In genomic region chr11:46333129-46333947, GRCh38 we compare ENCODE assay signal across 8 cellular contexts. TPM values are rescaled to one million over a fixed set of nuclear protein-coding genes. Genes with fewer than 3 reads are reported as not detected.
DNase-seq lines count a peak whose midpoint lies in the region; ATAC-seq lines count a peak whose summit lies in the region.

No MANE protein-coding gene starts in this region.

- DNase-seq in activated T-cell treated with anti-CD3 and anti-CD28 coated beads, Interleukin-2, amount 50 U/mL, for 1 hour, result peak; percentile 46
- DNase-seq in activated T-cell treated with anti-CD3 and anti-CD28 coated beads for 4 hours (no peak), GDM1 (lab: John Stamatoyannopoulos, UW) (no peak), midbrain (lab: John Stamatoyannopoulos, UW) (no peak)
- no peak for DNase-seq in activated T-helper 2 cell treated with anti-CD3 and anti-CD28 coated beads, Interferon-gamma antibody, Interleukin-2, Interleukin-4, amounts not matched to agents 10 μg/mL and 5 μg/mL and 100 μg/mL, durations not matched to agents 14 hours and 24 hours and 36 hours (ENCODE audit: low spot score)

- peaks cover 46% of the 10 kb centered on the region for H3K27me3 ChIP-seq in iPS-15b (ENCODE audit: control insufficient read depth, insufficient read depth, low read length)

- H3K36me3 ChIP-seq in iPS-15b (ENCODE audit: control insufficient read depth, insufficient read depth, low read length), result peaks cover 3% of the 10 kb centered on the region

- H3K4me1 ChIP-seq in iPS-15b (ENCODE audit: control insufficient read depth, insufficient read depth, low read length), result peaks cover 38% of the 10 kb centered on the region

- peaks cover 51% of the 10 kb centered on the region for H3K27me3 Mint-ChIP-seq in activated T-helper 2 cell treated with anti-CD3 and anti-CD28 coated beads, Interferon-gamma antibody, Interleukin-2, Interleukin-4, amounts not matched to agents 10 μg/mL and 5 μg/mL and 100 μg/mL, durations not matched to agents 14 hours and 24 hours and 36 hours (ENCODE audit: low read depth)

- intact Hi-C loops in activated T-helper 2 cell treated with anti-CD3 and anti-CD28 coated beads, Interferon-gamma antibody, Interleukin-2, Interleukin-4, amounts not matched to agents 10 μg/mL and 5 μg/mL and 100 μg/mL, durations not matched to agents 14 hours and 24 hours and 36 hours (cut with micrococcal nuclease), result no loop called here

- no peak overlapping the region for H3K9ac ChIP-seq in iPS-15b (ENCODE audit: low read depth, low read length)

- no peaks in the 10 kb centered on the region for H3K9me3 ChIP-seq in iPS-15b (ENCODE audit: control insufficient read depth, insufficient read depth, low read length)

- no peak for ATAC-seq in GM19397 (IDR thresholded peaks at IDR 0.05; ENCODE audit: unreplicated experiment)

- H3K27ac Mint-ChIP-seq in activated T-helper 2 cell treated with anti-CD3 and anti-CD28 coated beads, Interferon-gamma antibody, Interleukin-2, Interleukin-4, amounts not matched to agents 10 μg/mL and 5 μg/mL and 100 μg/mL, durations not matched to agents 14 hours and 24 hours and 36 hours, result no peak overlapping the region

- no peaks in the 10 kb centered on the region for H3K9me3 Mint-ChIP-seq in activated T-helper 2 cell treated with anti-CD3 and anti-CD28 coated beads, Interferon-gamma antibody, Interleukin-2, Interleukin-4, amounts not matched to agents 10 μg/mL and 5 μg/mL and 100 μg/mL, durations not matched to agents 14 hours and 24 hours and 36 hours

- H3K4me3 Mint-ChIP-seq in activated T-helper 2 cell treated with anti-CD3 and anti-CD28 coated beads, Interferon-gamma antibody, Interleukin-2, Interleukin-4, amounts not matched to agents 10 μg/mL and 5 μg/mL and 100 μg/mL, durations not matched to agents 14 hours and 24 hours and 36 hours (ENCODE audit: low read depth), result peak overlapping the region; percentile 66

- H3K4me1 Mint-ChIP-seq in activated T-helper 2 cell treated with anti-CD3 and anti-CD28 coated beads, Interferon-gamma antibody, Interleukin-2, Interleukin-4, amounts not matched to agents 10 μg/mL and 5 μg/mL and 100 μg/mL, durations not matched to agents 14 hours and 24 hours and 36 hours (ENCODE audit: low read depth), result peaks cover 40% of the 10 kb centered on the region

- peak overlapping the region; percentile 59 for H3K4me3 ChIP-seq in iPS-15b (ENCODE audit: low read depth, low read length)

- H3K36me3 Mint-ChIP-seq in activated T-helper 2 cell treated with anti-CD3 and anti-CD28 coated beads, Interferon-gamma antibody, Interleukin-2, Interleukin-4, amounts not matched to agents 10 μg/mL and 5 μg/mL and 100 μg/mL, durations not matched to agents 14 hours and 24 hours and 36 hours (ENCODE audit: low read depth), result peaks cover 3% of the 10 kb centered on the region

- H3K27ac ChIP-seq in temporal lobe (ENCODE audit: low read depth, low read length), result peak overlapping the region; percentile 9

RNA-seq across cellular contexts. Expression of gene DGKZ, which starts 13.9 kb away (rescaled TPM):
- 82.3 and 86.1 TPM in 2 replicates for total RNA-seq in activated T-helper 2 cell treated with anti-CD3 and anti-CD28 coated beads, Interferon-gamma antibody, Interleukin-2, Interleukin-4, amounts not matched to agents 10 μg/mL and 5 μg/mL and 100 μg/mL, durations not matched to agents 14 hours and 24 hours and 36 hours
- total RNA-seq in temporal lobe, result 33.7 TPM

RNA-seq across cellular contexts. Expression of gene MDK, which starts 48.1 kb away (rescaled TPM):
- 2.8 and 4.5 TPM in 2 replicates for total RNA-seq in activated T-helper 2 cell treated with anti-CD3 and anti-CD28 coated beads, Interferon-gamma antibody, Interleukin-2, Interleukin-4, amounts not matched to agents 10 μg/mL and 5 μg/mL and 100 μg/mL, durations not matched to agents 14 hours and 24 hours and 36 hours
- 38.1 TPM for total RNA-seq in temporal lobe

RNA-seq across cellular contexts. Expression of gene CREB3L1, which starts 55.9 kb away (rescaled TPM):
- total RNA-seq in activated T-helper 2 cell treated with anti-CD3 and anti-CD28 coated beads, Interferon-gamma antibody, Interleukin-2, Interleukin-4, amounts not matched to agents 10 μg/mL and 5 μg/mL and 100 μg/mL, durations not matched to agents 14 hours and 24 hours and 36 hours, result not detected in 2 replicates
- 1.7 TPM for total RNA-seq in temporal lobe

RNA-seq across cellular contexts. Expression of gene CHRM4, which starts 58.2 kb away (rescaled TPM):
- 0.11 and 0.23 TPM in 2 replicates for total RNA-seq in activated T-helper 2 cell treated with anti-CD3 and anti-CD28 coated beads, Interferon-gamma antibody, Interleukin-2, Interleukin-4, amounts not matched to agents 10 μg/mL and 5 μg/mL and 100 μg/mL, durations not matched to agents 14 hours and 24 hours and 36 hours
- total RNA-seq in temporal lobe, result 1.2 TPM
